19 cellular contexts compared by ENCODE assay signal in the genomic region with DNA sequence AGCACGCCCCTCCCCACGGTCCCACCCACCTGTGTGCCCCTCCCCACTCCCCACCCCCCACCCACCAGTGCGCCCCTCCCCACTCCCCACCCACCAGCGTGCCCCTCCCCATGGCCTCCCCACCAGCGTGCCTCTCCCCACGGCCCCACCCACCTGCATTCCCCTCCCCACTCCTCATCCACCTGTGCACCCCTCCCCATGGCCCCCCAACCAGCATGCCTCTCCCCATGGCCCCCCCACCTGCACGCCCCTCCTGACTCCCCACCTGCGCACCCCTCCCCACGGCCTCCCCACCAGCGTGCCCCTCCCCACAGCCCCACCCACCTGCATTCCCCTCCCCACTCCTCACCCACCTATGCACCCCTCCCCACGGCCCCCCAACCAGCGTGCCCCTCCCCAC.
DNase-seq lines count a peak whose midpoint lies in the region; ATAC-seq and TF ChIP-seq lines count a peak whose summit lies in the region.
"Had no signal": no experiment of that assay in that cellular context is flagged by ENCODE, and none has a peak within 500 bp of the region (broad histone marks: within the 10 kb centered on the region; RNA-seq: fewer than 3 reads in every experiment).

No MANE protein-coding gene starts in this region.

- H3K9me3 ChIP-seq in lower lobe of right lung (no peaks in the 10 kb centered on the region), T-helper 17 cell (ENCODE audit: control insufficient read depth, low read length, poor library complexity, severe bottlenecking) (no peaks in the 10 kb centered on the region)
- H3K9me3 ChIP-seq: A549; BLaER1 treated with 17β-estradiol and CSF1 and Interleukin-3, amounts not matched to agents 10 nM and 100 nM; Caco-2 had no signal

- peaks cover 0 to 4% of the 10 kb centered on the region in 2 donors for H3K36me3 Mint-ChIP-seq in activated naive CD4-positive, alpha-beta T cell treated with anti-CD3 and anti-CD28 coated beads, Interleukin-2, amount 50 U/mL, for 72 hours
- H3K36me3 Mint-ChIP-seq in natural killer cell treated with Interleukin-12 subunit alpha and Interleukin-12 subunit beta and Interleukin-15 and Interleukin-18, amount 100 ng/mL, for 72 hours = no peaks in the 10 kb centered on the region
- H3K36me3 Mint-ChIP-seq in natural killer cell (no peaks in the 10 kb centered on the region), T-helper 17 cell (ENCODE audit: low read depth) (peaks cover 3% of the 10 kb centered on the region)
- peaks cover 82% of the 10 kb centered on the region for H3K36me3 Mint-ChIP-seq in stimulated activated memory B cell treated with anti-CD40 and anti-IgM and Interleukin-4, amounts not matched to agents 10 μg/mL and 1 μg/mL and 100 μg/mL, for 72 hours

- no peak overlapping the region for H3K27ac Mint-ChIP-seq in activated naive CD4-positive, alpha-beta T cell treated with anti-CD3 and anti-CD28 coated beads, Interleukin-2, amount 50 U/mL, for 72 hours
- no peak overlapping the region for H3K27ac Mint-ChIP-seq in natural killer cell treated with Interleukin-12 subunit alpha and Interleukin-12 subunit beta and Interleukin-15 and Interleukin-18, amount 100 ng/mL, for 72 hours
- H3K27ac Mint-ChIP-seq in natural killer cell (no peak overlapping the region), T-helper 17 cell (no peak overlapping the region)
- no peak overlapping the region for H3K27ac Mint-ChIP-seq in stimulated activated memory B cell treated with anti-CD40 and anti-IgM and Interleukin-4, amounts not matched to agents 10 μg/mL and 1 μg/mL and 100 μg/mL, for 72 hours
- H3K27ac Mint-ChIP-seq: B cell; CD4-positive, alpha-beta T cell; CD8-positive, alpha-beta T cell had no signal

- no peak for ATAC-seq in activated naive CD4-positive, alpha-beta T cell treated with anti-CD3 and anti-CD28 coated beads, Interleukin-2, amount 50 U/mL, for 72 hours
- no peak for ATAC-seq in natural killer cell treated with Interleukin-12 subunit alpha and Interleukin-12 subunit beta and Interleukin-15 and Interleukin-18, amount 100 ng/mL, for 72 hours
- no peak for ATAC-seq in natural killer cell
- ATAC-seq in lower lobe of right lung = no peak
- peak; percentile 60 for ATAC-seq in stimulated activated memory B cell treated with anti-CD40 and anti-IgM and Interleukin-4, amounts not matched to agents 10 μg/mL and 1 μg/mL and 100 μg/mL, for 72 hours
- ATAC-seq in T-helper 17 cell = no peak
- ATAC-seq: A549; CD8-positive, alpha-beta T cell had no signal

- intact Hi-C loops in natural killer cell (cut with micrococcal nuclease) = no loop called here
- intact Hi-C loops in lower lobe of right lung (cut with DNase I) = no loop called here

- TF ChIP-seq CTCF in natural killer cell (IDR thresholded peaks at IDR 0.05) = no peak
- TF ChIP-seq CTCF in lower lobe of right lung (IDR thresholded peaks at IDR 0.05) = no peak

- no peaks in the 10 kb centered on the region for H3K4me1 ChIP-seq in lower lobe of right lung
- H3K4me1 ChIP-seq: A549, Caco-2 had no signal

- H3K9me3 Mint-ChIP-seq in activated naive CD4-positive, alpha-beta T cell treated with anti-CD3 and anti-CD28 coated beads, Interleukin-2, amount 50 U/mL, for 72 hours = no peaks in the 10 kb centered on the region
- no peaks in the 10 kb centered on the region for H3K9me3 Mint-ChIP-seq in natural killer cell treated with Interleukin-12 subunit alpha and Interleukin-12 subunit beta and Interleukin-15 and Interleukin-18, amount 100 ng/mL, for 72 hours
- H3K9me3 Mint-ChIP-seq in natural killer cell = no peaks in the 10 kb centered on the region
- H3K9me3 Mint-ChIP-seq in stimulated activated memory B cell treated with anti-CD40 and anti-IgM and Interleukin-4, amounts not matched to agents 10 μg/mL and 1 μg/mL and 100 μg/mL, for 72 hours = peaks cover 6% of the 10 kb centered on the region
- H3K9me3 Mint-ChIP-seq: CD4-positive, alpha-beta T cell; CD8-positive, alpha-beta T cell had no signal

- H3K4me3 Mint-ChIP-seq in natural killer cell treated with Interleukin-12 subunit alpha and Interleukin-12 subunit beta and Interleukin-15 and Interleukin-18, amount 100 ng/mL, for 72 hours = no peak overlapping the region
- H3K4me3 Mint-ChIP-seq in natural killer cell = no peak overlapping the region
- no peak overlapping the region for H3K4me3 Mint-ChIP-seq in stimulated activated memory B cell treated with anti-CD40 and anti-IgM and Interleukin-4, amounts not matched to agents 10 μg/mL and 1 μg/mL and 100 μg/mL, for 72 hours
- no peak overlapping the region for H3K4me3 Mint-ChIP-seq in T-helper 17 cell
- H3K4me3 Mint-ChIP-seq: B cell; CD4-positive, alpha-beta T cell; CD8-positive, alpha-beta T cell had no signal

- no peak overlapping the region for H3K4me3 ChIP-seq in lower lobe of right lung
- H3K4me3 ChIP-seq: A549; BLaER1 treated with 17β-estradiol and CSF1 and Interleukin-3, amounts not matched to agents 10 nM and 100 nM had no signal

- no peaks in the 10 kb centered on the region for H3K27me3 Mint-ChIP-seq in natural killer cell treated with Interleukin-12 subunit alpha and Interleukin-12 subunit beta and Interleukin-15 and Interleukin-18, amount 100 ng/mL, for 72 hours
- H3K27me3 Mint-ChIP-seq in natural killer cell (ENCODE audit: low read depth in 2 of 2) (no peaks in the 10 kb centered on the region), T-helper 17 cell (no peaks in the 10 kb centered on the region)
- H3K27me3 Mint-ChIP-seq in stimulated activated memory B cell treated with anti-CD40 and anti-IgM and Interleukin-4, amounts not matched to agents 10 μg/mL and 1 μg/mL and 100 μg/mL, for 72 hours = no peaks in the 10 kb centered on the region
- H3K27me3 Mint-ChIP-seq: B cell; CD4-positive, alpha-beta T cell had no signal

- peaks cover 0 to 9% of the 10 kb centered on the region in 2 donors for H3K4me1 Mint-ChIP-seq in natural killer cell treated with Interleukin-12 subunit alpha and Interleukin-12 subunit beta and Interleukin-15 and Interleukin-18, amount 100 ng/mL, for 72 hours (ENCODE audit: low read depth in 2 of 2)
- H3K4me1 Mint-ChIP-seq in natural killer cell (no peaks in the 10 kb centered on the region), T-helper 17 cell (peaks cover 2% of the 10 kb centered on the region)
- H3K4me1 Mint-ChIP-seq in stimulated activated memory B cell treated with anti-CD40 and anti-IgM and Interleukin-4, amounts not matched to agents 10 μg/mL and 1 μg/mL and 100 μg/mL, for 72 hours = no peaks in the 10 kb centered on the region
- H3K4me1 Mint-ChIP-seq: B cell had no signal

- H3K36me3 ChIP-seq in lower lobe of right lung = peaks cover 23% of the 10 kb centered on the region

- H3K27ac ChIP-seq in lower lobe of right lung = no peak overlapping the region
- H3K27ac ChIP-seq: 22Rv1; A549; BLaER1 treated with 17β-estradiol and CSF1 and Interleukin-3, amounts not matched to agents 10 nM and 100 nM; C4-2B had no signal

- DNase-seq in activated naive CD4-positive, alpha-beta T cell treated with anti-CD3 and anti-CD28 coated beads, Interleukin-2, amount 50 U/mL, for 16 hours = peak; percentile 3
- no peak for DNase-seq in activated naive CD4-positive, alpha-beta T cell treated with anti-CD3 and anti-CD28 coated beads, Interleukin-2, amount 50 U/mL, for 72 hours (ENCODE audit: low spot score in 2 of 2)
- DNase-seq in natural killer cell treated with Interleukin-12 subunit alpha and Interleukin-12 subunit beta and Interleukin-15 and Interleukin-18, amount 100 ng/mL, for 72 hours (ENCODE audit: low spot score) = peak; percentile 29
- DNase-seq in natural killer cell (no peak), lower lobe of right lung (peak; percentile 12), T-helper 17 cell (no peak)
- DNase-seq: AML-193; Calu3; CD4-positive, alpha-beta T cell; CD8-positive, alpha-beta T cell; DMS79 treated with DMSO at 0.1 percent for 48 hours; GF-D8 had no signal

- no peaks in the 10 kb centered on the region for H3K27me3 ChIP-seq in lower lobe of right lung (ENCODE audit: low read depth)
- H3K27me3 ChIP-seq: BLaER1 treated with 17β-estradiol and CSF1 and Interleukin-3, amounts not matched to agents 10 nM and 100 nM had no signal

Comparison
In these comparisons a context has a peak if more than half of its experiments do, and no peak if none do; other contexts are left out.
1. DNase-seq: peak in activated naive CD4-positive, alpha-beta T cell treated with anti-CD3 and anti-CD28 coated beads, Interleukin-2, amount 50 U/mL, for 16 hours (single experiment), natural killer cell treated with Interleukin-12 subunit alpha and Interleukin-12 subunit beta and Interleukin-15 and Interleukin-18, amount 100 ng/mL, for 72 hours (single experiment) and lower lobe of right lung (single experiment); none in activated naive CD4-positive, alpha-beta T cell treated with anti-CD3 and anti-CD28 coated beads, Interleukin-2, amount 50 U/mL, for 72 hours (0 of 2), natural killer cell (single experiment) and T-helper 17 cell (0 of 3).